ENCODE assay signal across 9 cellular contexts in genomic region chr2:149799296-149799695, GRCh38.
A peak's percentile ranks its signal among the peaks of the same experiment; 100 is the strongest.
DNase-seq lines count a peak whose midpoint lies in the region; ATAC-seq, FAIRE-seq and TF ChIP-seq lines count a peak whose summit lies in the region.
"Had no signal": no experiment of that assay in that cellular context is flagged by ENCODE, and none has a peak within 500 bp of the region (broad histone marks: within the 10 kb centered on the region; RNA-seq: fewer than 3 reads in every experiment).

No MANE protein-coding gene starts in this region.

- 20% methylated on average over 4 of the region's 4 CpGs for WGBS in GM12878 (ENCODE audit: insufficient coverage, insufficient replicate concordance, low lambda C conversion rate, missing lambda C conversion rate)

- H3K4me3 ChIP-seq in GM12878: no peak overlapping the region

- no peaks in the 10 kb centered on the region for H4K20me1 ChIP-seq in GM12878 (ENCODE audit: control insufficient read depth, insufficient read depth)

- TF ChIP-seq CTCF in C4-2B (conservative IDR thresholded peaks at IDR 0.05) (peak; percentile 56), LNCAP (IDR thresholded peaks at IDR 0.05) (peak; percentile 43), GM12878 (IDR thresholded peaks at IDR 0.05 in 2 of 3, conservative IDR thresholded peaks at IDR 0.05 in 1 of 3; ENCODE audit: control insufficient read depth in 2 of 3, extremely low read depth in 1 of 3, insufficient read depth in 1 of 3, low read depth in 3 of 3, low read length in 3 of 3) (peak in 2 of 3 experiments; percentile 19 to 51; a peak in 3 of 6 replicates), GM10248 (IDR thresholded peaks at IDR 0.05; ENCODE audit: control extremely low read depth, extremely low read depth, low read depth, missing control alignments) (no peak)

- POLR2A ChIA-PET in GM12878 (lab: Charles Lee): interaction anchor here (0.5 kb wide), 1 partner anchor 794 kb away, joined by 3 read pairs; no protein-coding TSS in a partner anchor
- POLR2A ChIA-PET in GM10248 (lab: Yijun Ruan, JAX): no interaction called here

- H3K4me2 ChIP-seq in GM12878 (ENCODE audit: control insufficient read depth, insufficient read depth): no peak overlapping the region

- SMC1A ChIA-PET in GM12878 (lab: Charles Lee; ENCODE audit: uncharacterized antibody, unreplicated experiment): interaction anchor here (1.1 kb wide), 1 partner anchor 673 kb away, joined by 3 read pairs; no protein-coding TSS in a partner anchor

- in situ Hi-C loops in GM12878 (cut with MboI): no loop called here

- no peak for TF ChIP-seq EP300 in GM12878 (IDR thresholded peaks at IDR 0.05; ENCODE audit: borderline replicate concordance in 1 of 2, control insufficient read depth in 1 of 2, low read depth in 2 of 2, low read length in 2 of 2)

- H2AFZ ChIP-seq in GM12878 (ENCODE audit: control insufficient read depth, low read depth, low read length): no peak overlapping the region

- intact Hi-C loops in GM12878 (cut with micrococcal nuclease; ENCODE audit: unreplicated experiment): loop anchor here (5.0 kb wide), 1 partner anchor 688 kb away; the partner anchor contains the start of gene RND3

- H3K27ac ChIP-seq in C4-2B: no peak overlapping the region
- no peak overlapping the region for H3K27ac ChIP-seq in GM12878 (ENCODE audit: control insufficient read depth, insufficient read depth)

- ATAC-seq in GM12878 (peak; percentile 60), left lobe of liver (peak; percentile 86), GM21526 (IDR thresholded peaks at IDR 0.05; ENCODE audit: low FRiP score, unreplicated experiment) (no peak), HG02870 (IDR thresholded peaks at IDR 0.05; ENCODE audit: unreplicated experiment) (no peak)

- H3K79me2 ChIP-seq in GM12878 (ENCODE audit: control insufficient read depth, insufficient read depth, low read length): no peaks in the 10 kb centered on the region

- no TSS peak for BruUV-seq in GM12878 (replicated peaks; lab: Mats Ljungman, UMichigan)

- TF ChIP-seq RAD21 in GM12878 (IDR thresholded peaks at IDR 0.05; ENCODE audit: insufficient read depth, low read depth, low read length): peak; percentile 51

- no peaks in the 10 kb centered on the region for H3K36me3 ChIP-seq in GM12878 (ENCODE audit: control insufficient read depth in 2 of 2, insufficient read depth in 2 of 2, low read length in 1 of 2)

- RAD21 ChIA-PET in GM12878 (lab: Charles Lee; ENCODE audit: unreplicated experiment): interaction anchor here (0.6 to 2.0 kb wide), 3 partner anchors 11 to 1440 kb away, joined by 3 to 7 read pairs (median 4); no protein-coding TSS in a partner anchor

- no peak for DNase-seq in GM12878 (ENCODE audit: low read depth, low spot score)
- DNase-seq in left lobe of liver (ENCODE audit: low spot score): no peak
- no peak for DNase-seq in GM10248 (ENCODE audit: extremely low spot score)
- DNase-seq in SHP77 (lab: John Stamatoyannopoulos, UW): no peak
- DNase-seq: NCI-H2029 treated with DMSO at 0.1 percent for 48 hours had no signal

- H3K9ac ChIP-seq in GM12878 (ENCODE audit: control insufficient read depth, insufficient read depth, low read length): no peak overlapping the region

- TF ChIP-seq POLR2A in GM12878 (IDR thresholded peaks at IDR 0.05; ENCODE audit: low read depth, low read length): no peak

- CTCF ChIA-PET in GM12878 (lab: Yijun Ruan, JAX): interaction anchor here (0.5 to 1.8 kb wide), 9 partner anchors 15 to 1440 kb away, joined by 3 to 4 read pairs (median 3); no protein-coding TSS in a partner anchor
- CTCF ChIA-PET in GM10248 (lab: Yijun Ruan, JAX): interaction anchor here (1.2 to 1.4 kb wide), 2 partner anchors 9 to 11 kb away, joined by 3 to 4 read pairs; no protein-coding TSS in a partner anchor

- FAIRE-seq in GM12878 (lab: Jason Lieb, UNC): no peak

- no peaks in the 10 kb centered on the region for H3K9me3 ChIP-seq in GM12878 (replicated peaks; ENCODE audit: control insufficient read depth, insufficient read depth, low read length)

- no peaks in the 10 kb centered on the region for H3K27me3 ChIP-seq in GM12878 (replicated peaks in 1 of 2; ENCODE audit: control insufficient read depth in 2 of 2, insufficient read depth in 2 of 2, low read length in 1 of 2)

- no peaks in the 10 kb centered on the region for H3K4me1 ChIP-seq in GM12878 (ENCODE audit: control insufficient read depth, insufficient read depth, low read length)

TF ChIP-seq in GM12878, 131 proteins besides CTCF, POLR2A, EP300 and RAD21:
- TF ChIP-seq SMC3 (IDR thresholded peaks at IDR 0.05; ENCODE audit: borderline replicate concordance, low read length): peak; percentile 15; the same call in 1 of the 2 replicates
- no peak for TF ChIP-seq HDAC6 (IDR thresholded peaks at IDR 0.05; ENCODE audit: unreplicated experiment)

Comparison
In these comparisons a context has a peak if more than half of its experiments do, and no peak if none do; other contexts are left out.
1. ATAC-seq: peak in GM12878 (single experiment) and left lobe of liver (single experiment); none in GM21526 (single experiment) and HG02870 (single experiment).